9 cellular contexts compared by ENCODE assay signal in genomic region chrX:47556045-47556623, GRCh38. TPM values are rescaled to one million over a fixed set of nuclear protein-coding genes. Genes with fewer than 3 reads are reported as not detected.
DNase-seq lines count a peak whose midpoint lies in the region; ATAC-seq and TF ChIP-seq lines count a peak whose summit lies in the region.
"Had no signal": no experiment of that assay in that cellular context is flagged by ENCODE, and none has a peak within 500 bp of the region (broad histone marks: within the 10 kb centered on the region; RNA-seq: fewer than 3 reads in every experiment).

No MANE protein-coding gene starts in this region.

- peaks cover 20% of the 10 kb centered on the region for H3K4me1 Mint-ChIP-seq in activated CD4-positive, alpha-beta T cell treated with anti-CD3 and anti-CD28 coated beads, Interleukin-2, amount 10 ng/mL, durations not matched to agents 7 days and 5 days
- H3K4me1 Mint-ChIP-seq in dendritic cell treated with granulocyte-macrophage colony-stimulating factor and Interleukin-4, amounts not matched to agents 40 ng/mL and 50 ng/mL, for 4 days (ENCODE audit: low read depth), result peaks cover 31% of the 10 kb centered on the region

- H3K27ac ChIP-seq in left lung, result peak overlapping the region; percentile 84 to 86
- H3K27ac ChIP-seq: C4-2B had no signal

- peak overlapping the region; percentile 86 for H3K4me3 Mint-ChIP-seq in activated CD4-positive, alpha-beta T cell treated with anti-CD3 and anti-CD28 coated beads, Interleukin-2, amount 10 ng/mL, durations not matched to agents 7 days and 5 days
- H3K4me3 Mint-ChIP-seq in dendritic cell treated with granulocyte-macrophage colony-stimulating factor and Interleukin-4, amounts not matched to agents 40 ng/mL and 50 ng/mL, for 4 days, result peak overlapping the region; percentile 89

- intact Hi-C loops in dendritic cell treated with granulocyte-macrophage colony-stimulating factor and Interleukin-4, amounts not matched to agents 40 ng/mL and 50 ng/mL, for 4 days (cut with micrococcal nuclease), result no loop called here
- intact Hi-C loops in left lung (cut with DNase I), result no loop called here

- H3K9me3 Mint-ChIP-seq in activated CD4-positive, alpha-beta T cell treated with anti-CD3 and anti-CD28 coated beads, Interleukin-2, amount 10 ng/mL, durations not matched to agents 7 days and 5 days, result no peaks in the 10 kb centered on the region
- H3K9me3 Mint-ChIP-seq in dendritic cell treated with granulocyte-macrophage colony-stimulating factor and Interleukin-4, amounts not matched to agents 40 ng/mL and 50 ng/mL, for 4 days, result no peaks in the 10 kb centered on the region

- H3K4me1 ChIP-seq in left lung, result peaks cover 0 to 3% of the 10 kb centered on the region in 2 donors

- H3K36me3 Mint-ChIP-seq in activated CD4-positive, alpha-beta T cell treated with anti-CD3 and anti-CD28 coated beads, Interleukin-2, amount 10 ng/mL, durations not matched to agents 7 days and 5 days (ENCODE audit: low read depth), result no peaks in the 10 kb centered on the region
- H3K36me3 Mint-ChIP-seq in dendritic cell treated with granulocyte-macrophage colony-stimulating factor and Interleukin-4, amounts not matched to agents 40 ng/mL and 50 ng/mL, for 4 days (ENCODE audit: low read depth), result peaks cover 5% of the 10 kb centered on the region

- H3K4me3 ChIP-seq in left lung, result peak overlapping the region; percentile 26 to 41

- POLR2A ChIA-PET in activated CD4-positive, alpha-beta T cell treated with anti-CD3 and anti-CD28 coated beads, Interleukin-2, amount 10 ng/mL, durations not matched to agents 7 days and 5 days (lab: Charles Lee), result interaction anchor here (0.5 kb wide), 1 partner anchor 26 kb away, joined by 3 read pairs; no protein-coding TSS in a partner anchor

- TF ChIP-seq CTCF in left lung (IDR thresholded peaks at IDR 0.05), result no peak

- DNase-seq in DMS 273 (lab: John Stamatoyannopoulos, UW; ENCODE audit: unreplicated experiment) (peak; percentile 23), DMS 273 treated with DMSO at 0.1 percent for 48 hours (lab: John Stamatoyannopoulos, UW) (no peak), NCI-H2227 (lab: John Stamatoyannopoulos, UW; ENCODE audit: unreplicated experiment) (peak; percentile 96), left lung (peak; percentile 87 to 91)
- DNase-seq in activated CD4-positive, alpha-beta T cell treated with anti-CD3 and anti-CD28 coated beads, Interleukin-2, amount 10 ng/mL, durations not matched to agents 7 days and 5 days, result peak; percentile 88
- DNase-seq in stimulated activated CD4-positive, alpha-beta T cell treated with anti-CD3 and anti-CD28 coated beads, Interleukin-2, amount 100 ng/mL, for 4 hours (ENCODE audit: low read depth), result peak; percentile 75

- H3K27ac Mint-ChIP-seq in activated CD4-positive, alpha-beta T cell treated with anti-CD3 and anti-CD28 coated beads, Interleukin-2, amount 10 ng/mL, durations not matched to agents 7 days and 5 days, result peak overlapping the region; percentile 89
- H3K27ac Mint-ChIP-seq in dendritic cell treated with granulocyte-macrophage colony-stimulating factor and Interleukin-4, amounts not matched to agents 40 ng/mL and 50 ng/mL, for 4 days, result peak overlapping the region; percentile 97

- CTCF ChIA-PET in activated CD4-positive, alpha-beta T cell treated with anti-CD3 and anti-CD28 coated beads, Interleukin-2, amount 10 ng/mL, durations not matched to agents 7 days and 5 days (lab: Charles Lee), result interaction anchor here (0.9 kb wide), 1 partner anchor 33 kb away, joined by 3 read pairs; no protein-coding TSS in a partner anchor

- H3K27me3 Mint-ChIP-seq in activated CD4-positive, alpha-beta T cell treated with anti-CD3 and anti-CD28 coated beads, Interleukin-2, amount 10 ng/mL, durations not matched to agents 7 days and 5 days, result no peaks in the 10 kb centered on the region
- H3K27me3 Mint-ChIP-seq in dendritic cell treated with granulocyte-macrophage colony-stimulating factor and Interleukin-4, amounts not matched to agents 40 ng/mL and 50 ng/mL, for 4 days, result no peaks in the 10 kb centered on the region

- no peaks in the 10 kb centered on the region for H3K36me3 ChIP-seq in left lung

- no peaks in the 10 kb centered on the region for H3K27me3 ChIP-seq in left lung

- no peaks in the 10 kb centered on the region for H3K9me3 ChIP-seq in left lung

- ATAC-seq in HG03039 (IDR thresholded peaks at IDR 0.05; ENCODE audit: unreplicated experiment) (peak; percentile 86), left lung (peak; percentile 93)

RNA-seq across cellular contexts. Expression of gene ARAF, which starts 4.9 kb away (rescaled TPM):
- 10 to 100 TPM; 76.9 to 82.0 TPM for total RNA-seq in activated CD4-positive, alpha-beta T cell treated with anti-CD3 and anti-CD28 coated beads, Interleukin-2, amount 10 ng/mL, durations not matched to agents 7 days and 5 days
- total RNA-seq in left lung, result 10 to 100 TPM; 92.7 to 93.1 TPM

RNA-seq across cellular contexts. Expression of gene TIMP1, which starts 26.1 kb away (rescaled TPM):
- 10 to 100 TPM; 81.7 to 97.1 TPM for total RNA-seq in activated CD4-positive, alpha-beta T cell treated with anti-CD3 and anti-CD28 coated beads, Interleukin-2, amount 10 ng/mL, durations not matched to agents 7 days and 5 days
- total RNA-seq in left lung, result 1,000 to 10,000 TPM in 1 of 2 donors, 100 to 1,000 TPM in 1; 998 to 2,737 TPM

Comparison
In these comparisons a context has a peak if more than half of its experiments do, and no peak if none do; other contexts are left out.
1. RNA of gene TIMP1, which starts 26.1 kb away (total RNA-seq): 998 to 2,737 TPM in left lung; 81.7 to 97.1 TPM in activated CD4-positive, alpha-beta T cell treated with anti-CD3 and anti-CD28 coated beads, Interleukin-2, amount 10 ng/mL, durations not matched to agents 7 days and 5 days; every median in the first group is over 10 times any median in the second.